31 cellular contexts compared by ENCODE assay signal in the genomic region with DNA sequence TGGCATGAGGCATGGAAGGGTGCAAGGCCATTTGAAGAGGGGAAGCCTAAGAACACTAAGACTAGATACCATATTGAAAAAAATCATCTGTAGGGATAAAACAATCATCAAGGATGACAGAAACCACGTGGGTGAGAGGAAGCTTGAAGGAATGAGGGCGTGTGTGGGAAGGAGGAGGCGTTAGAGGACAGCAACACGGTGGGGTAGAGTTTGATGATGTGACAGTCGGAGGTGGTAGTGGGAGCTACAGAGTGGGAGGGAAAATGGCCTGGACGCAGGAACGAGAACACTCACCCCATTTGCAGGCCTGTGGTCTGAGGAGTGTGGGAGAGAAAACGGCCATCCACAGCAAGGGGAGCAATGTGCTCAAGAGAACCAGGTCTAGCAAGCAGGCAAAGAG.
"Had no signal": no experiment of that assay in that cellular context is flagged by ENCODE, and none has a peak within 500 bp of the region (broad histone marks: within the 10 kb centered on the region; RNA-seq: fewer than 3 reads in every experiment).

No MANE protein-coding gene starts in this region.

- H3K4me2 ChIP-seq: neural progenitor cell had no signal

- H3K4me1 Mint-ChIP-seq: immature natural killer cell; mesothelial cell of epicardium; naive B cell; natural killer cell; neural progenitor cell; stimulated activated effector memory CD8-positive, alpha-beta T cell treated with anti-CD3 and anti-CD28 coated beads, Interleukin-12 subunit alpha, Interleukin-12 subunit beta, amount 100 ng/mL, for 72 hours; stimulated activated naive CD8-positive, alpha-beta T cell treated with anti-CD3 and anti-CD28 coated beads, Interleukin-15, amount 100 ng/mL, for 72 hours had no signal

- H3K9ac ChIP-seq: neural progenitor cell had no signal

- H3K27me3 Mint-ChIP-seq: progenitor cell of endocrine pancreas; stimulated activated naive CD8-positive, alpha-beta T cell treated with anti-CD3 and anti-CD28 coated beads, Interleukin-15, amount 100 ng/mL, for 72 hours had no signal

- H3K4me1 ChIP-seq: left lung, lower lobe of right lung, neural progenitor cell, spleen, testis, thyroid gland, transverse colon, upper lobe of right lung, vagina had no signal

- H3K4me3 ChIP-seq: heart left ventricle, left lung, lower lobe of right lung, neural progenitor cell, ovary, spleen, testis, thyroid gland, transverse colon, upper lobe of right lung, vagina had no signal

- H3K27ac ChIP-seq: heart left ventricle, left lung, lower lobe of right lung, neural progenitor cell, ovary, spleen, testis, thyroid gland, transverse colon, upper lobe of right lung, vagina had no signal

- H2AFZ ChIP-seq: neural progenitor cell had no signal

- H3K4me3 Mint-ChIP-seq: immature natural killer cell; mesothelial cell of epicardium; natural killer cell; nephron progenitor cell; neural progenitor cell; stimulated activated effector memory CD8-positive, alpha-beta T cell treated with anti-CD3 and anti-CD28 coated beads, Interleukin-12 subunit alpha, Interleukin-12 subunit beta, amount 100 ng/mL, for 72 hours; stimulated activated naive CD8-positive, alpha-beta T cell treated with anti-CD3 and anti-CD28 coated beads, Interleukin-15, amount 100 ng/mL, for 72 hours had no signal

- H3K9me3 Mint-ChIP-seq: immature natural killer cell; naive B cell; natural killer cell; neural progenitor cell; stimulated activated effector memory CD8-positive, alpha-beta T cell treated with anti-CD3 and anti-CD28 coated beads, Interleukin-12 subunit alpha, Interleukin-12 subunit beta, amount 100 ng/mL, for 72 hours; stimulated activated naive CD8-positive, alpha-beta T cell treated with anti-CD3 and anti-CD28 coated beads, Interleukin-15, amount 100 ng/mL, for 72 hours had no signal

- H3K27ac Mint-ChIP-seq: immature natural killer cell; mesothelial cell of epicardium; natural killer cell; nephron progenitor cell; progenitor cell of endocrine pancreas; stimulated activated effector memory CD8-positive, alpha-beta T cell treated with anti-CD3 and anti-CD28 coated beads, Interleukin-12 subunit alpha, Interleukin-12 subunit beta, amount 100 ng/mL, for 72 hours had no signal

- H3K27me3 ChIP-seq: heart left ventricle, left lung, neural progenitor cell, ovary, spleen, testis, thyroid gland, transverse colon, upper lobe of right lung, vagina had no signal

- H3K9me3 ChIP-seq: heart left ventricle, left lung, lower lobe of right lung, ovary, spleen, testis, thyroid gland, transverse colon, upper lobe of right lung, vagina had no signal

- FAIRE-seq: islet of Langerhans, kidney, small intestine had no signal

- H3K36me3 Mint-ChIP-seq: immature natural killer cell; mesothelial cell of epicardium; naive B cell; natural killer cell; neural progenitor cell; stimulated activated effector memory CD8-positive, alpha-beta T cell treated with anti-CD3 and anti-CD28 coated beads, Interleukin-12 subunit alpha, Interleukin-12 subunit beta, amount 100 ng/mL, for 72 hours had no signal

- DNase-seq: heart left ventricle; hypothalamus; immature natural killer cell; kidney; left colon; left lung; lower lobe of right lung; mammary epithelial cell; mesenchymal stem cell; naive B cell; natural killer cell; nephron progenitor cell; ovary; right cardiac atrium; small intestine; spleen; stimulated activated CD4-positive, alpha-beta T cell treated with anti-CD3 and anti-CD28 coated beads, Interleukin-4, amount 100 ng/mL, for 24 hours; stimulated activated naive CD4-positive, alpha-beta T cell treated with Interleukin-2 at 50 U/mL for 16 hours; stimulated activated naive CD8-positive, alpha-beta T cell treated with anti-CD3 and anti-CD28 coated beads, Interleukin-15, amount 100 ng/mL, for 72 hours; substantia nigra; testis; thyroid gland; transverse colon; upper lobe of right lung had no signal

- ATAC-seq: heart left ventricle; left colon; left lung; lower lobe of right lung; natural killer cell; right cardiac atrium; sciatic nerve; stimulated activated effector memory CD8-positive, alpha-beta T cell treated with anti-CD3 and anti-CD28 coated beads, Interleukin-12 subunit alpha, Interleukin-12 subunit beta, amount 100 ng/mL, for 72 hours; stimulated activated naive CD8-positive, alpha-beta T cell treated with anti-CD3 and anti-CD28 coated beads, Interleukin-15, amount 100 ng/mL, for 72 hours; upper lobe of right lung had no signal
